Comparison of ENCODE assay signal across 11 cellular contexts in genomic region chr10:17024461-17024860, GRCh38.
DNase-seq lines count a peak whose midpoint lies in the region; ATAC-seq and TF ChIP-seq lines count a peak whose summit lies in the region.
"Had no signal": no experiment of that assay in that cellular context is flagged by ENCODE, and none has a peak within 500 bp of the region (broad histone marks: within the 10 kb centered on the region; RNA-seq: fewer than 3 reads in every experiment).

No MANE protein-coding gene starts in this region.

- H3K27ac ChIP-seq in lower lobe of right lung (peak overlapping the region; percentile 76), thyroid gland (peak overlapping the region; percentile 67 to 79 (median 77))

- H3K36me3 ChIP-seq in lower lobe of right lung (no peaks in the 10 kb centered on the region), thyroid gland (no peaks in the 10 kb centered on the region)

- peaks cover 2% of the 10 kb centered on the region for H3K27me3 Mint-ChIP-seq in activated naive CD4-positive, alpha-beta T cell treated with anti-CD3 and anti-CD28 coated beads for 36 hours (ENCODE audit: low read depth)
- H3K27me3 Mint-ChIP-seq in activated T-helper 17 cell treated with anti-CD3 and anti-CD28 coated beads, Interleukin-2, amount 50 U/mL, for 72 hours: no peaks in the 10 kb centered on the region

- H3K4me1 ChIP-seq in lower lobe of right lung (peaks cover 57% of the 10 kb centered on the region), thyroid gland (peaks cover 25 to 42% of the 10 kb centered on the region in 2 donors)

- H3K36me3 Mint-ChIP-seq in activated naive CD4-positive, alpha-beta T cell treated with anti-CD3 and anti-CD28 coated beads for 36 hours (ENCODE audit: low read depth): no peaks in the 10 kb centered on the region
- H3K36me3 Mint-ChIP-seq in activated T-helper 17 cell treated with anti-CD3 and anti-CD28 coated beads, Interleukin-2, amount 50 U/mL, for 72 hours (ENCODE audit: low read depth): peaks cover 25% of the 10 kb centered on the region

- H3K27me3 ChIP-seq in lower lobe of right lung (ENCODE audit: low read depth) (no peaks in the 10 kb centered on the region), thyroid gland (no peaks in the 10 kb centered on the region)

- no peak overlapping the region for H3K4me3 ChIP-seq in lower lobe of right lung
- H3K4me3 ChIP-seq in thyroid gland (replicated peaks in 1 of 3): no peak overlapping the region

- no peak for TF ChIP-seq POLR2A in thyroid gland (IDR thresholded peaks at IDR 0.05)

- H3K9me3 Mint-ChIP-seq in activated naive CD4-positive, alpha-beta T cell treated with anti-CD3 and anti-CD28 coated beads for 36 hours: no peaks in the 10 kb centered on the region
- H3K9me3 Mint-ChIP-seq in activated T-helper 17 cell treated with anti-CD3 and anti-CD28 coated beads, Interleukin-2, amount 50 U/mL, for 72 hours: no peaks in the 10 kb centered on the region

- no peak for TF ChIP-seq CTCF in lower lobe of right lung (IDR thresholded peaks at IDR 0.05)
- TF ChIP-seq CTCF in thyroid gland (IDR thresholded peaks at IDR 0.05): no peak

- H3K4me1 Mint-ChIP-seq in activated naive CD4-positive, alpha-beta T cell treated with anti-CD3 and anti-CD28 coated beads for 36 hours (ENCODE audit: low read depth): peaks cover 62% of the 10 kb centered on the region
- H3K4me1 Mint-ChIP-seq in activated T-helper 17 cell treated with anti-CD3 and anti-CD28 coated beads, Interleukin-2, amount 50 U/mL, for 72 hours: peaks cover 29% of the 10 kb centered on the region

- DNase-seq in activated naive CD4-positive, alpha-beta T cell treated with anti-CD3 and anti-CD28 coated beads for 36 hours: no peak
- no peak for DNase-seq in activated naive CD4-positive, alpha-beta T cell treated with Interleukin-2 at 50 U/mL for 16 hours
- DNase-seq in lower lobe of right lung (no peak), thyroid gland (no peak), NOMO-1 (lab: John Stamatoyannopoulos, UW; ENCODE audit: unreplicated experiment in 2 of 2) (no peak)
- DNase-seq: activated CD4-positive, CD25-positive, alpha-beta regulatory T cell; amniotic stem cell; NCI-H1694 treated with DMSO at 0.1 percent for 48 hours had no signal

- intact Hi-C loops in activated naive CD4-positive, alpha-beta T cell treated with anti-CD3 and anti-CD28 coated beads for 36 hours (cut with micrococcal nuclease): no loop called here
- intact Hi-C loops in lower lobe of right lung (cut with DNase I) (no loop called here), thyroid gland (cut with DNase I) (no loop called here)

- no peak for ATAC-seq in activated T-helper 17 cell treated with anti-CD3 and anti-CD28 coated beads, Interleukin-2, amount 50 U/mL, for 72 hours (replicated peaks)
- ATAC-seq in lower lobe of right lung: no peak
- ATAC-seq in GM18867 (IDR thresholded peaks at IDR 0.05; ENCODE audit: unreplicated experiment): no peak
- ATAC-seq in HG03135 (IDR thresholded peaks at IDR 0.05; ENCODE audit: unreplicated experiment): no peak

- peak overlapping the region; percentile 5 for H3K27ac Mint-ChIP-seq in activated naive CD4-positive, alpha-beta T cell treated with anti-CD3 and anti-CD28 coated beads for 36 hours
- peak overlapping the region; percentile 97 for H3K27ac Mint-ChIP-seq in activated T-helper 17 cell treated with anti-CD3 and anti-CD28 coated beads, Interleukin-2, amount 50 U/mL, for 72 hours

- CTCF ChIA-PET in activated naive CD4-positive, alpha-beta T cell treated with anti-CD3 and anti-CD28 coated beads for 36 hours (lab: Charles Lee): interaction anchor here (0.7 to 1.3 kb wide), 3 partner anchors 18 to 206 kb away, joined by 3 to 4 read pairs (median 3); no protein-coding TSS in a partner anchor

- H3K4me3 Mint-ChIP-seq in activated naive CD4-positive, alpha-beta T cell treated with anti-CD3 and anti-CD28 coated beads for 36 hours: no peak overlapping the region
- peak overlapping the region; percentile 53 for H3K4me3 Mint-ChIP-seq in activated T-helper 17 cell treated with anti-CD3 and anti-CD28 coated beads, Interleukin-2, amount 50 U/mL, for 72 hours

- WGBS in thyroid gland, 2 donors: 92 to 99% methylated on average over 4 of the region's 4 CpGs

- no peaks in the 10 kb centered on the region for H3K9me3 ChIP-seq in lower lobe of right lung
- no peaks in the 10 kb centered on the region for H3K9me3 ChIP-seq in thyroid gland
